In the genomic region with DNA sequence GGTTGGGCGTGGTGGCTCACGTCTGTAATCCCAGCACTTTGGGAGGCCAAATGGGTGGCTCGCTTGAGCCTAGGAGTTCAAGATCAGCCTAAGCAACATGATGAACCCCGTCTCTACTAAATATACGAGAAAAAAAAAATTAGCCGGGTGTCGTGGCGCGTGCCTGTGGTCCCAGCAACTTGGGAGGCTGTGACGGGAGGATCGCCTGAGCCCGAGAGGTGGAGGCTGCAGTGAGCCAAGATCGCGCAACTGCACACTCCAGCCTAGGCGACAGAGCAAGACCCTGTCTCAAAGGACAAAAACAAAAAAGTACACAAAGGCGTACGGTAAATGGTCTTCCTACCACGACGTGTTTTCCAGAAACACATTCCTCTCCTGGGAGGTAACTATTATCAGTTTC, we compare ENCODE assay signal across 8 cellular contexts. TPM values are rescaled to one million over a fixed set of nuclear protein-coding genes. Genes with fewer than 3 reads are reported as not detected.
DNase-seq lines count a peak whose midpoint lies in the region; ATAC-seq and TF ChIP-seq lines count a peak whose summit lies in the region.

No MANE protein-coding gene starts in this region.

- peak overlapping the region; percentile 92 for H3K27ac ChIP-seq in CD4-positive, CD25-positive, alpha-beta regulatory T cell (ENCODE audit: insufficient read depth, low read length, poor library complexity, severe bottlenecking)
- no peak overlapping the region for H3K27ac ChIP-seq in OCI-LY3 (ENCODE audit: low read length)

- H3K9me3 Mint-ChIP-seq in CD4-positive, CD25-positive, alpha-beta regulatory T cell = no peaks in the 10 kb centered on the region
- no peaks in the 10 kb centered on the region for H3K9me3 Mint-ChIP-seq in osteocyte (ENCODE audit: unreplicated experiment)

- no peaks in the 10 kb centered on the region for H3K9me3 ChIP-seq in CD4-positive, CD25-positive, alpha-beta regulatory T cell (ENCODE audit: control insufficient read depth in 2 of 2, low read length in 2 of 2)
- no peaks in the 10 kb centered on the region for H3K9me3 ChIP-seq in OCI-LY3 (ENCODE audit: insufficient read depth, low read length)
- H3K9me3 ChIP-seq in endocrine pancreas (ENCODE audit: control insufficient read depth, low read length) = no peaks in the 10 kb centered on the region

- H3K9ac ChIP-seq in OCI-LY3 (ENCODE audit: low read length) (peak overlapping the region; percentile 92; the same call in 1 of the 2 replicates), endocrine pancreas (ENCODE audit: control insufficient read depth, insufficient read depth, low read length) (peak overlapping the region; percentile 72)

- peaks cover 16% of the 10 kb centered on the region for H3K36me3 ChIP-seq in CD4-positive, CD25-positive, alpha-beta regulatory T cell (ENCODE audit: control insufficient read depth, insufficient read depth, low read length)
- H3K36me3 ChIP-seq in OCI-LY3 (replicated peaks; ENCODE audit: low read depth, low read length) = peaks cover 10% of the 10 kb centered on the region
- H3K36me3 ChIP-seq in endocrine pancreas (ENCODE audit: control insufficient read depth, insufficient read depth, low read length) = no peaks in the 10 kb centered on the region

- H4K20me1 ChIP-seq in OCI-LY3 (ENCODE audit: insufficient read depth, low read length) = 0 out of 2 replicates have a peak, but pooled peaks cover 7% of the 10 kb centered on the region

- ATAC-seq in CD4-positive, CD25-positive, alpha-beta regulatory T cell (ENCODE audit: low read depth in 2 of 2) = no peak
- ATAC-seq in HG02759 (IDR thresholded peaks at IDR 0.05; ENCODE audit: unreplicated experiment) (no peak), HG02763 (IDR thresholded peaks at IDR 0.05; ENCODE audit: unreplicated experiment) (no peak)

- H3K4me1 Mint-ChIP-seq in CD4-positive, CD25-positive, alpha-beta regulatory T cell = peaks cover 19 to 34% (median 27%) of the 10 kb centered on the region in 4 donors
- peaks cover 21% of the 10 kb centered on the region for H3K4me1 Mint-ChIP-seq in osteocyte (ENCODE audit: unreplicated experiment)

- peak overlapping the region; percentile 90 to 99 (median 98) for H3K4me3 Mint-ChIP-seq in CD4-positive, CD25-positive, alpha-beta regulatory T cell
- H3K4me3 Mint-ChIP-seq in osteocyte (ENCODE audit: unreplicated experiment) = peak overlapping the region; percentile 99

- peaks cover 5% of the 10 kb centered on the region for H3K36me3 Mint-ChIP-seq in CD4-positive, CD25-positive, alpha-beta regulatory T cell
- H3K36me3 Mint-ChIP-seq in osteocyte (ENCODE audit: unreplicated experiment) = peaks cover 9% of the 10 kb centered on the region

- TF ChIP-seq CTCF in OCI-LY3 (IDR thresholded peaks at IDR 0.05; ENCODE audit: low read depth, low read length) (no peak), osteocyte (IDR thresholded peaks at IDR 0.05) (no peak)

- H3K4me2 ChIP-seq in OCI-LY3 (ENCODE audit: low read length) = peak overlapping the region; percentile 67

- H3K79me2 ChIP-seq in OCI-LY3 (ENCODE audit: low read length) = peaks cover 34% of the 10 kb centered on the region

- H3K4me3 ChIP-seq in CD4-positive, CD25-positive, alpha-beta regulatory T cell (ENCODE audit: low read depth, low read length) = peak overlapping the region; percentile 75
- H3K4me3 ChIP-seq in OCI-LY3 (ENCODE audit: low read length) (peak overlapping the region; percentile 100), endocrine pancreas (ENCODE audit: control insufficient read depth, insufficient read depth, low read length) (peak overlapping the region; percentile 86)

- peaks cover 35% of the 10 kb centered on the region for H3K27me3 Mint-ChIP-seq in CD4-positive, CD25-positive, alpha-beta regulatory T cell
- H3K27me3 Mint-ChIP-seq in osteocyte (ENCODE audit: unreplicated experiment) = peaks cover 16% of the 10 kb centered on the region

- DNase-seq in CD4-positive, CD25-positive, alpha-beta regulatory T cell = no peak
- no peak for DNase-seq in osteocyte (ENCODE audit: extremely low spot score, unreplicated experiment)
- no peak for DNase-seq in MV-4-11 (lab: John Stamatoyannopoulos, UW)
- no peak for DNase-seq in SHP77 (lab: John Stamatoyannopoulos, UW)

- H3K27ac Mint-ChIP-seq in CD4-positive, CD25-positive, alpha-beta regulatory T cell = peak overlapping the region in 2 of 3 donors; percentile 97
- H3K27ac Mint-ChIP-seq in osteocyte (ENCODE audit: unreplicated experiment) = peak overlapping the region; percentile 97

- peaks cover 23% of the 10 kb centered on the region for H3K4me1 ChIP-seq in CD4-positive, CD25-positive, alpha-beta regulatory T cell (ENCODE audit: control insufficient read depth, insufficient read depth, low read length, poor library complexity, severe bottlenecking)
- H3K4me1 ChIP-seq in OCI-LY3 (ENCODE audit: low read length) (peaks cover 5% of the 10 kb centered on the region), endocrine pancreas (ENCODE audit: control insufficient read depth, insufficient read depth, low read length) (peaks cover 15% of the 10 kb centered on the region)

- peaks cover 5% of the 10 kb centered on the region for H3K27me3 ChIP-seq in CD4-positive, CD25-positive, alpha-beta regulatory T cell (ENCODE audit: control insufficient read depth, insufficient read depth, low read length)
- no peaks in the 10 kb centered on the region for H3K27me3 ChIP-seq in OCI-LY3 (ENCODE audit: low read depth, low read length)
- no peaks in the 10 kb centered on the region for H3K27me3 ChIP-seq in endocrine pancreas (ENCODE audit: control insufficient read depth, insufficient read depth, low read length)

- H2AFZ ChIP-seq in OCI-LY3 (ENCODE audit: low read depth, low read length) = peak overlapping the region; percentile 90

RNA-seq across cellular contexts. Expression of a gene that starts 0.5 kb away (rescaled TPM):
- total RNA-seq in CD4-positive, CD25-positive, alpha-beta regulatory T cell = 39.3 TPM
- polyA plus RNA-seq in CD4-positive, CD25-positive, alpha-beta regulatory T cell = 1 to 10 TPM; 5.8 to 7.3 (median 6.2) TPM
- total RNA-seq in osteocyte = 23.6 and 23.7 TPM in 2 replicates
